In genomic region chr9:127124792-127125191, GRCh38 we compare ENCODE assay signal across 1 cellular context.
TF ChIP-seq lines count a peak whose summit lies in the region.

No MANE protein-coding gene starts in this region.

TF ChIP-seq in HepG2, 621 proteins besides CTCF, POLR2A, EP300 and RAD21 (continued from another document):
- TF ChIP-seq ZBTB49 (CRISPR knock-in tag; IDR thresholded peaks at IDR 0.05; ENCODE audit: borderline replicate concordance) (no peak), ZNF510 (CRISPR knock-in tag; IDR thresholded peaks at IDR 0.05; ENCODE audit: low read depth) (no peak)
